9 cellular contexts compared by ENCODE assay signal in genomic region chr5:112491257-112491656, GRCh38.
DNase-seq lines count a peak whose midpoint lies in the region; ATAC-seq and TF ChIP-seq lines count a peak whose summit lies in the region.
"Had no signal": no experiment of that assay in that cellular context is flagged by ENCODE, and none has a peak within 500 bp of the region (broad histone marks: within the 10 kb centered on the region; RNA-seq: fewer than 3 reads in every experiment).

No MANE protein-coding gene starts in this region.

- H3K9me2 ChIP-seq in HCT116 (ENCODE audit: insufficient read depth) = no peaks in the 10 kb centered on the region

- no peak overlapping the region for H3K9ac ChIP-seq in HCT116 (ENCODE audit: low read length)

- no peaks in the 10 kb centered on the region for H3K4me1 Mint-ChIP-seq in Caco-2 (ENCODE audit: low read depth, unreplicated experiment)

- POLR2A ChIA-PET in Caco-2 (lab: Charles Lee) (no interaction called here), HCT116 (lab: Charles Lee) (no interaction called here)

- TF ChIP-seq CTCF in Caco-2 (IDR thresholded peaks at IDR 0.05; ENCODE audit: insufficient read depth in 1 of 2, low read depth in 1 of 2, low read length in 1 of 2, severe bottlenecking in 1 of 2, unreplicated experiment in 1 of 2) (peak; percentile 50), HCT116 (IDR thresholded peaks at IDR 0.05 in 2 of 3, conservative IDR thresholded peaks at IDR 0.05 in 1 of 3; ENCODE audit: borderline replicate concordance in 1 of 3, insufficient read depth in 1 of 3, low read depth in 2 of 3, low read length in 2 of 3) (peak in 2 of 3 experiments; percentile 72 to 78; a peak in 4 of 6 replicates), WERI-Rb-1 (IDR thresholded peaks at IDR 0.05; ENCODE audit: low read depth, low read length) (peak; percentile 38), kidney epithelial cell (IDR thresholded peaks at IDR 0.05; ENCODE audit: insufficient read depth, low read length, poor library complexity, severe bottlenecking) (peak; percentile 33)

- RAD21 ChIA-PET in HCT116 (lab: Charles Lee; ENCODE audit: low non-redundant PET in 1 of 2, low total read pairs in 2 of 2, uncharacterized antibody in 2 of 2, unreplicated experiment in 2 of 2) = no interaction called here

- H3K9me3 ChIP-seq in Caco-2 = no peaks in the 10 kb centered on the region
- no peaks in the 10 kb centered on the region for H3K9me3 ChIP-seq in HCT116 (ENCODE audit: control insufficient read depth in 1 of 2, insufficient read depth in 1 of 2, low read depth in 1 of 2, low read length in 2 of 2)
- H3K9me3 ChIP-seq in WERI-Rb-1 (ENCODE audit: severe bottlenecking) = no peaks in the 10 kb centered on the region

- no peak overlapping the region for H3K4me3 ChIP-seq in Caco-2 (ENCODE audit: low read depth, low read length)
- H3K4me3 ChIP-seq in HCT116 (replicated peaks in 1 of 2; ENCODE audit: low read depth in 1 of 2, low read length in 2 of 2) = no peak overlapping the region
- no peak overlapping the region for H3K4me3 ChIP-seq in WERI-Rb-1 (ENCODE audit: low read depth, low read length)
- no peak overlapping the region for H3K4me3 ChIP-seq in kidney epithelial cell (ENCODE audit: low read depth, low read length)

- H3K27me3 Mint-ChIP-seq in Caco-2 (ENCODE audit: insufficient read depth, unreplicated experiment) = peaks cover 9% of the 10 kb centered on the region

- TF ChIP-seq POLR2A in HCT116 (IDR thresholded peaks at IDR 0.05; ENCODE audit: borderline replicate concordance, extremely low read depth, insufficient read depth, insufficient read length) = no peak

- peak overlapping the region; percentile 89 for H2AFZ ChIP-seq in HCT116 (ENCODE audit: low read depth, low read length, poor library complexity, severe bottlenecking)

- BruUV-seq in Caco-2 (replicated peaks; lab: Mats Ljungman, UMichigan) (no TSS peak), HCT116 (replicated peaks; lab: Mats Ljungman, UMichigan) (no TSS peak)

- no peaks in the 10 kb centered on the region for H3K36me3 Mint-ChIP-seq in Caco-2 (ENCODE audit: insufficient read depth, unreplicated experiment)

- H3K27ac Mint-ChIP-seq in Caco-2 (ENCODE audit: unreplicated experiment) = no peak overlapping the region
- H3K27ac Mint-ChIP-seq: dendritic cell treated with granulocyte-macrophage colony-stimulating factor and Interleukin-4, amounts not matched to agents 40 ng/mL and 50 ng/mL, for 4 days had no signal

- no peaks in the 10 kb centered on the region for H3K79me2 ChIP-seq in HCT116 (ENCODE audit: insufficient read depth, low read length)

- ATAC-seq in HCT116 (peak; percentile 72), HG03097 (IDR thresholded peaks at IDR 0.05; ENCODE audit: low FRiP score, unreplicated experiment) (no peak), GM19035 (IDR thresholded peaks at IDR 0.05; ENCODE audit: unreplicated experiment) (no peak)

- H3K4me1 ChIP-seq in Caco-2 = no peaks in the 10 kb centered on the region
- H3K4me1 ChIP-seq in HCT116 (ENCODE audit: control insufficient read depth in 1 of 2, insufficient read depth in 2 of 2, low read length in 2 of 2) = no peaks in the 10 kb centered on the region

- DNase-seq in Caco-2 (no peak), HCT116 (ENCODE audit: low read depth, low spot score) (peak; percentile 29), WERI-Rb-1 (peak; percentile 12), kidney epithelial cell (ENCODE audit: low read depth) (no peak), NCI-H1105 (lab: John Stamatoyannopoulos, UW) (no peak), GOT3 (lab: John Stamatoyannopoulos, UW) (no peak)

- H3K4me3 Mint-ChIP-seq in Caco-2 (ENCODE audit: unreplicated experiment) = no peak overlapping the region
- H3K4me3 Mint-ChIP-seq: dendritic cell treated with granulocyte-macrophage colony-stimulating factor and Interleukin-4, amounts not matched to agents 40 ng/mL and 50 ng/mL, for 4 days had no signal

- no peaks in the 10 kb centered on the region for H4K20me1 ChIP-seq in HCT116 (ENCODE audit: insufficient read depth)

- H3K27ac ChIP-seq in HCT116 (ENCODE audit: low read depth, low read length) (no peak overlapping the region), WERI-Rb-1 (no peak overlapping the region)

- H3K9me3 Mint-ChIP-seq in Caco-2 (ENCODE audit: unreplicated experiment) = peaks cover 7% of the 10 kb centered on the region
- H3K9me3 Mint-ChIP-seq: dendritic cell treated with granulocyte-macrophage colony-stimulating factor and Interleukin-4, amounts not matched to agents 40 ng/mL and 50 ng/mL, for 4 days had no signal

- H3K36me3 ChIP-seq in Caco-2 (ENCODE audit: control insufficient read depth, insufficient read depth, low read length) (no peaks in the 10 kb centered on the region), HCT116 (ENCODE audit: control insufficient read depth in 1 of 2, insufficient read depth in 2 of 2, low read length in 2 of 2) (no peaks in the 10 kb centered on the region), WERI-Rb-1 (no peaks in the 10 kb centered on the region), kidney epithelial cell (ENCODE audit: control insufficient read depth, insufficient read depth, low read length) (no peaks in the 10 kb centered on the region)

- no peak for TF ChIP-seq RAD21 in HCT116 (IDR thresholded peaks at IDR 0.05; ENCODE audit: low read depth)

- H3K27me3 ChIP-seq in Caco-2 (replicated peaks; ENCODE audit: control insufficient read depth, insufficient read depth, low read length) (no peaks in the 10 kb centered on the region), HCT116 (ENCODE audit: insufficient read depth, low read length) (no peaks in the 10 kb centered on the region), WERI-Rb-1 (ENCODE audit: insufficient read depth, low read depth, severe bottlenecking) (no peaks in the 10 kb centered on the region), kidney epithelial cell (ENCODE audit: control insufficient read depth, insufficient read depth, low read length) (no peaks in the 10 kb centered on the region)

- H3K4me2 ChIP-seq in HCT116 (ENCODE audit: low read length) = no peak overlapping the region

- intact Hi-C loops in Caco-2 (cut with micrococcal nuclease; ENCODE audit: unreplicated experiment) = loop anchor here (10.0 kb wide), 1 partner anchor 276 kb away; no protein-coding TSS in a partner anchor
- intact Hi-C loops in HCT116 (cut with micrococcal nuclease) = no loop called here

- CTCF ChIA-PET in Caco-2 (lab: Charles Lee) (no interaction called here), HCT116 (lab: Charles Lee) (interaction anchor here (1.6 to 1.9 kb wide), 2 partner anchors 14 to 72 kb away, joined by 6 to 14 read pairs; partner anchors contain the start of gene EPB41L4A)

TF ChIP-seq in HCT116, 20 proteins besides CTCF, POLR2A, EP300 and RAD21:
- TF ChIP-seq ELF1 (IDR thresholded peaks at IDR 0.05; ENCODE audit: borderline replicate concordance, low read depth) (no peak), ZFX (IDR thresholded peaks at IDR 0.05) (no peak), ZNF274 (IDR thresholded peaks at IDR 0.05; ENCODE audit: low read depth, low read length) (no peak), TCF7L2 (IDR thresholded peaks at IDR 0.05; ENCODE audit: borderline replicate concordance, extremely low read depth, insufficient read depth, insufficient read length) (no peak), SRF (IDR thresholded peaks at IDR 0.05; ENCODE audit: low read depth) (no peak), YY1 (IDR thresholded peaks at IDR 0.05; ENCODE audit: extremely low read depth, insufficient replicate concordance, low read depth, low read length) (no peak), EZH2phosphoT487 (IDR thresholded peaks at IDR 0.05; ENCODE audit: borderline replicate concordance) (no peak), SP1 (IDR thresholded peaks at IDR 0.05; ENCODE audit: low read depth) (no peak), CEBPB (IDR thresholded peaks at IDR 0.05; ENCODE audit: low read depth) (no peak), MAX (IDR thresholded peaks at IDR 0.05) (no peak), REST (IDR thresholded peaks at IDR 0.05; ENCODE audit: low read depth) (no peak), CBX3 (IDR thresholded peaks at IDR 0.05; ENCODE audit: low read depth) (no peak), ATF3 (IDR thresholded peaks at IDR 0.05) (no peak), POLR2AphosphoS5 (IDR thresholded peaks at IDR 0.05; ENCODE audit: low read depth, low read length) (no peak), JUND (IDR thresholded peaks at IDR 0.05) (no peak), FOSL1 (IDR thresholded peaks at IDR 0.05; ENCODE audit: low read depth) (no peak)

Comparison
In these comparisons a context has a peak if more than half of its experiments do, and no peak if none do; other contexts are left out.
1. DNase-seq: peak in HCT116 (single experiment) and WERI-Rb-1 (single experiment); none in Caco-2 (0 of 2), kidney epithelial cell (single experiment), NCI-H1105 (single experiment) and GOT3 (single experiment).
2. Peak in every context shown above with its lines, with median percentiles within 50 percentile points of each other: CTCF ChIP-seq.